17 cellular contexts compared by ENCODE assay signal in genomic region chr19:35206855-35207254, GRCh38. TPM values are rescaled to one million over a fixed set of nuclear protein-coding genes. Genes with fewer than 3 reads are reported as not detected.
DNase-seq lines count a peak whose midpoint lies in the region; ATAC-seq and TF ChIP-seq lines count a peak whose summit lies in the region.
"Had no signal": no experiment of that assay in that cellular context is flagged by ENCODE, and none has a peak within 500 bp of the region (broad histone marks: within the 10 kb centered on the region; RNA-seq: fewer than 3 reads in every experiment).

No MANE protein-coding gene starts in this region.

- H3K9me3 ChIP-seq in testis: no peaks in the 10 kb centered on the region

- no peaks in the 10 kb centered on the region for H3K4me1 ChIP-seq in testis

- H3K4me3 ChIP-seq in testis: no peak overlapping the region

- peak overlapping the region; percentile 14 for H3K4me3 Mint-ChIP-seq in activated naive CD4-positive, alpha-beta T cell treated with anti-CD3 and anti-CD28 coated beads for 36 hours
- peak overlapping the region; percentile 17 for H3K4me3 Mint-ChIP-seq in activated CD8-positive, alpha-beta T cell treated with anti-CD3 and anti-CD28 coated beads for 36 hours
- H3K4me3 Mint-ChIP-seq in memory B cell: peak overlapping the region; percentile 62

- H3K4me1 Mint-ChIP-seq in activated naive CD4-positive, alpha-beta T cell treated with anti-CD3 and anti-CD28 coated beads for 36 hours (ENCODE audit: low read depth): peaks cover 77% of the 10 kb centered on the region
- peaks cover 76% of the 10 kb centered on the region for H3K4me1 Mint-ChIP-seq in activated CD8-positive, alpha-beta T cell treated with anti-CD3 and anti-CD28 coated beads for 36 hours (ENCODE audit: low read depth)
- H3K4me1 Mint-ChIP-seq in memory B cell: peaks cover 41% of the 10 kb centered on the region

- H3K27me3 ChIP-seq in testis: no peaks in the 10 kb centered on the region

- CTCF ChIA-PET in activated naive CD4-positive, alpha-beta T cell treated with anti-CD3 and anti-CD28 coated beads for 36 hours (lab: Charles Lee): interaction anchor here (1.0 to 1.4 kb wide), 2 partner anchors 53 to 58 kb away, joined by 3 read pairs; partner anchors contain the start of gene FXYD5
- CTCF ChIA-PET in activated CD8-positive, alpha-beta T cell treated with anti-CD3 and anti-CD28 coated beads for 36 hours (lab: Charles Lee): interaction anchor here (0.7 to 2.9 kb wide), 3 partner anchors 44 to 162 kb away, joined by 3 to 9 read pairs (median 3); partner anchors contain the start of gene FXYD5

- TF ChIP-seq POLR2A in testis (IDR thresholded peaks at IDR 0.05): no peak

- DNase-seq in activated naive CD4-positive, alpha-beta T cell treated with anti-CD3 and anti-CD28 coated beads for 36 hours: no peak
- DNase-seq in activated naive CD4-positive, alpha-beta T cell (lab: John Stamatoyannopoulos, UW): no peak
- peak; percentile 25 for DNase-seq in activated CD8-positive, alpha-beta T cell treated with anti-CD3 and anti-CD28 coated beads for 36 hours
- DNase-seq in memory B cell (ENCODE audit: low spot score in 2 of 2): no peak
- no peak for DNase-seq in testis
- DNase-seq in NCI-H2081 treated with DMSO at 0.1 percent for 48 hours (lab: John Stamatoyannopoulos, UW): no peak
- DNase-seq: DMS53, NCI-H1092, NCI-H446 treated with DMSO at 0.1 percent for 48 hours, SW 1271 had no signal

- no peak for ATAC-seq in activated CD8-positive, alpha-beta T cell treated with anti-CD3 and anti-CD28 coated beads for 36 hours
- ATAC-seq in memory B cell (ENCODE audit: low read depth) (no peak), HG03520 (IDR thresholded peaks at IDR 0.05; ENCODE audit: unreplicated experiment) (no peak), HG02973 (IDR thresholded peaks at IDR 0.05; ENCODE audit: unreplicated experiment) (no peak)
- ATAC-seq: HepG2 had no signal

- H3K27me3 Mint-ChIP-seq in activated naive CD4-positive, alpha-beta T cell treated with anti-CD3 and anti-CD28 coated beads for 36 hours (ENCODE audit: low read depth): no peaks in the 10 kb centered on the region
- no peaks in the 10 kb centered on the region for H3K27me3 Mint-ChIP-seq in activated CD8-positive, alpha-beta T cell treated with anti-CD3 and anti-CD28 coated beads for 36 hours
- no peaks in the 10 kb centered on the region for H3K27me3 Mint-ChIP-seq in memory B cell

- POLR2A ChIA-PET in activated CD8-positive, alpha-beta T cell treated with anti-CD3 and anti-CD28 coated beads for 36 hours (lab: Charles Lee): interaction anchor here (1.0 to 2.5 kb wide), 4 partner anchors 12 to 53 kb away, joined by 3 to 11 read pairs (median 4); partner anchors contain the start of gene FXYD5

- no peak for TF ChIP-seq CTCF in activated CD8-positive, alpha-beta T cell treated with anti-CD3 and anti-CD28 coated beads for 36 hours (IDR thresholded peaks at IDR 0.05)
- no peak for TF ChIP-seq CTCF in testis (IDR thresholded peaks at IDR 0.05)

- peaks cover 4% of the 10 kb centered on the region for H3K9me3 Mint-ChIP-seq in activated naive CD4-positive, alpha-beta T cell treated with anti-CD3 and anti-CD28 coated beads for 36 hours
- H3K9me3 Mint-ChIP-seq in activated CD8-positive, alpha-beta T cell treated with anti-CD3 and anti-CD28 coated beads for 36 hours: peaks cover 5% of the 10 kb centered on the region
- no peaks in the 10 kb centered on the region for H3K9me3 Mint-ChIP-seq in memory B cell

- H3K27ac ChIP-seq in testis: no peak overlapping the region

- intact Hi-C loops in activated naive CD4-positive, alpha-beta T cell treated with anti-CD3 and anti-CD28 coated beads for 36 hours (cut with micrococcal nuclease): loop anchor here (1.0 kb wide), 1 partner anchor 7 kb away; no protein-coding TSS in a partner anchor
- intact Hi-C loops in activated CD8-positive, alpha-beta T cell treated with anti-CD3 and anti-CD28 coated beads for 36 hours (cut with micrococcal nuclease): no loop called here
- intact Hi-C loops in testis (cut with DNase I; ENCODE audit: low total_unique reads): no loop called here

- H3K27ac Mint-ChIP-seq in activated naive CD4-positive, alpha-beta T cell treated with anti-CD3 and anti-CD28 coated beads for 36 hours: peak overlapping the region; percentile 92
- peak overlapping the region; percentile 94 for H3K27ac Mint-ChIP-seq in activated CD8-positive, alpha-beta T cell treated with anti-CD3 and anti-CD28 coated beads for 36 hours
- H3K27ac Mint-ChIP-seq in memory B cell: peak overlapping the region; percentile 97

- H3K36me3 ChIP-seq in testis (ENCODE audit: low read depth, missing control alignments): no peaks in the 10 kb centered on the region

- no peaks in the 10 kb centered on the region for H3K36me3 Mint-ChIP-seq in activated naive CD4-positive, alpha-beta T cell treated with anti-CD3 and anti-CD28 coated beads for 36 hours (ENCODE audit: low read depth)
- peaks cover 9% of the 10 kb centered on the region for H3K36me3 Mint-ChIP-seq in activated CD8-positive, alpha-beta T cell treated with anti-CD3 and anti-CD28 coated beads for 36 hours (ENCODE audit: low read depth)
- peaks cover 2% of the 10 kb centered on the region for H3K36me3 Mint-ChIP-seq in memory B cell

- WGBS in testis, 2 donors: 92 to 100% methylated on average over 1 of the region's 1 CpG

RNA-seq across cellular contexts. Expression of gene FAM187B, which starts 21.7 kb away (rescaled TPM):
- not detected for total RNA-seq in activated naive CD4-positive, alpha-beta T cell treated with anti-CD3 and anti-CD28 coated beads for 36 hours
- not detected for total RNA-seq in activated CD8-positive, alpha-beta T cell treated with anti-CD3 and anti-CD28 coated beads for 36 hours
- total RNA-seq in testis: 100 to 1,000 TPM in 1 of 2 donors, 10 to 100 TPM in 1; 18.4 to 105 TPM
- 79.2 TPM for polyA plus RNA-seq in testis (ENCODE audit: insufficient read depth, low read depth, low replicate concordance)
- total RNA-seq: glomerular endothelial cell, HepG2, osteocyte, skeletal muscle tissue had no signal
- polyA plus RNA-seq: adipose tissue, HepG2 had no signal

RNA-seq across cellular contexts. Expression of gene LSR, which starts 41.9 kb away (rescaled TPM):
- 10 to 100 TPM in 1 of 2 experiments, 1 to 10 TPM in 1; 8.2 to 11.2 TPM for total RNA-seq in activated naive CD4-positive, alpha-beta T cell treated with anti-CD3 and anti-CD28 coated beads for 36 hours
- 10 to 100 TPM; 20.0 to 20.6 TPM for total RNA-seq in activated CD8-positive, alpha-beta T cell treated with anti-CD3 and anti-CD28 coated beads for 36 hours
- total RNA-seq in testis: 100 to 1,000 TPM; 154 to 195 TPM
- polyA plus RNA-seq in testis (ENCODE audit: insufficient read depth, low read depth, low replicate concordance): 85.7 TPM

RNA-seq across cellular contexts. Expression of gene FXYD5, which starts 52.3 kb away (rescaled TPM):
- 100 to 1,000 TPM; 289 to 294 TPM for total RNA-seq in activated naive CD4-positive, alpha-beta T cell treated with anti-CD3 and anti-CD28 coated beads for 36 hours
- 100 to 1,000 TPM; 225 to 241 TPM for total RNA-seq in activated CD8-positive, alpha-beta T cell treated with anti-CD3 and anti-CD28 coated beads for 36 hours
- 10 to 100 TPM in 1 of 2 donors, 1 to 10 TPM in 1; 5.7 to 17.5 TPM for total RNA-seq in testis
- 38.1 TPM for polyA plus RNA-seq in testis (ENCODE audit: insufficient read depth, low read depth, low replicate concordance)
- total RNA-seq: HepG2 had no signal

Comparison
In these comparisons a context has a peak if more than half of its experiments do, and no peak if none do; other contexts are left out.
1. RNA of gene FAM187B, which starts 21.7 kb away (total RNA-seq): 18.4 to 105 TPM in testis; not detected in activated naive CD4-positive, alpha-beta T cell treated with anti-CD3 and anti-CD28 coated beads for 36 hours and not detected in activated CD8-positive, alpha-beta T cell treated with anti-CD3 and anti-CD28 coated beads for 36 hours; every median in the first group is over 10 times any median in the second.
2. RNA of gene LSR, which starts 41.9 kb away (total RNA-seq): 154 to 195 TPM in testis; 20.0 to 20.6 TPM in activated CD8-positive, alpha-beta T cell treated with anti-CD3 and anti-CD28 coated beads for 36 hours and 8.2 to 11.2 TPM in activated naive CD4-positive, alpha-beta T cell treated with anti-CD3 and anti-CD28 coated beads for 36 hours; every median in the first group is over 4 times any median in the second.
3. RNA of gene FXYD5, which starts 52.3 kb away (total RNA-seq): 289 to 294 TPM in activated naive CD4-positive, alpha-beta T cell treated with anti-CD3 and anti-CD28 coated beads for 36 hours and 225 to 241 TPM in activated CD8-positive, alpha-beta T cell treated with anti-CD3 and anti-CD28 coated beads for 36 hours; 5.7 to 17.5 TPM in testis; every median in the first group is over 10 times any median in the second.
4. Peak in every context shown above with its lines, with median percentiles within 50 percentile points of each other: H3K27ac Mint-ChIP-seq and H3K4me3 Mint-ChIP-seq.